30 cellular contexts compared by ENCODE assay signal in the genomic region with DNA sequence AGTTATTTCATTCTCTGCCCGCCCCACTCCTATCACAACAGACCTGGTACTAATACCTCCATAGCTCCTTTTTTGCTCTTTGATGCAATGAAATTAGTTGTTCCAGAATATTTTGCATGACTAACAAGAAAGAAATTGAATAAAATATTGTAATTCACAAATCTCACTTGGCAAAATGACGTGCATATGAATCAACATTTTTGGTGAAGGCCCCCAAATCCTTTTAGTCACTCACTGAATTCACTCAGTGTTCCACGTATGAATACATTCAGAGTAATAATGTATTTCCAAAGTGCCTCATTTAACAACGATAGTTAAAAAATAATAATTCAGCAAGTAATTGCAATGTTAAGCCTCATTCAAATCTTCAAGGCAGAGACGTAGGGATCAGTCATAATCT.
"Had no signal": no experiment of that assay in that cellular context is flagged by ENCODE, and none has a peak within 500 bp of the region (broad histone marks: within the 10 kb centered on the region; RNA-seq: fewer than 3 reads in every experiment).

No MANE protein-coding gene starts in this region.

- H3K9me3 Mint-ChIP-seq: activated naive CD4-positive, alpha-beta T cell treated with anti-CD3 and anti-CD28 coated beads, Interleukin-2, amount 50 U/mL, for 72 hours; activated T-cell treated with anti-CD3 and anti-CD28 coated beads, Interleukin-2, amount 50 U/mL, for 72 hours; neural progenitor cell; stimulated activated naive CD8-positive, alpha-beta T cell treated with anti-CD3 and anti-CD28 coated beads, Interleukin-15, Interleukin-2, amounts not matched to agents 100 ng/mL and 50 ng/mL, for 24 hours; T-helper 2 cell treated with Interferon-gamma antibody and Interleukin-4, amounts not matched to agents 5 μg/mL and 100 μg/mL, for 36 hours; type B pancreatic cell had no signal

- H2AFZ ChIP-seq: neural progenitor cell had no signal

- H3K36me3 Mint-ChIP-seq: activated naive CD4-positive, alpha-beta T cell treated with anti-CD3 and anti-CD28 coated beads, Interleukin-2, amount 50 U/mL, for 72 hours; immature natural killer cell; naive thymus-derived CD8-positive, alpha-beta T cell; neural progenitor cell; type B pancreatic cell had no signal

- H3K4me3 ChIP-seq: esophagus squamous epithelium, heart left ventricle, neural progenitor cell, uterus had no signal

- H3K27me3 ChIP-seq: esophagus squamous epithelium, heart left ventricle, neural progenitor cell, uterus had no signal

- DNase-seq: activated CD4-positive, alpha-beta T cell treated with anti-CD3 and anti-CD28 coated beads for 4 hours; activated CD4-positive, alpha-beta T cell treated with anti-CD3 and anti-CD28 coated beads, Interleukin-2, amount 50 U/mL, for 4 hours; activated naive CD4-positive, alpha-beta T cell; activated T-cell treated with anti-CD3 and anti-CD28 coated beads for 4 hours; activated T-cell treated with anti-CD3 and anti-CD28 coated beads, Interleukin-2, amount 50 U/mL, for 72 hours; anterior cingulate cortex; dermis blood vessel endothelial cell; effector CD4-positive, alpha-beta T cell; esophagus squamous epithelium; heart left ventricle; hypothalamus; immature natural killer cell; kidney; midbrain; naive thymus-derived CD8-positive, alpha-beta T cell; occipital lobe; posterior cingulate gyrus; right cardiac atrium; stimulated activated CD4-positive, alpha-beta T cell treated with anti-CD3 and anti-CD28 coated beads, Interleukin-12 subunit alpha, Interleukin-12 subunit beta, amount 100 ng/mL, for 4 hours; stimulated activated CD4-positive, alpha-beta T cell treated with anti-CD3 and anti-CD28 coated beads, Interleukin-4, amount 100 ng/mL, for 1 hour; substantia nigra; T-helper 1 cell; uterus had no signal

- H3K9me3 ChIP-seq: esophagus squamous epithelium, heart left ventricle, uterus had no signal

- H3K27ac ChIP-seq: esophagus squamous epithelium, heart left ventricle, neural progenitor cell, uterus, VCaP had no signal

- H3K4me2 ChIP-seq: neural progenitor cell had no signal

- H3K4me1 ChIP-seq: esophagus squamous epithelium, heart left ventricle, neural progenitor cell, uterus had no signal

- H3K27ac Mint-ChIP-seq: activated naive CD4-positive, alpha-beta T cell treated with anti-CD3 and anti-CD28 coated beads, Interleukin-2, amount 50 U/mL, for 72 hours; activated T-cell treated with anti-CD3 and anti-CD28 coated beads, Interleukin-2, amount 50 U/mL, for 72 hours; immature natural killer cell; naive thymus-derived CD8-positive, alpha-beta T cell; neural progenitor cell; stimulated activated naive CD8-positive, alpha-beta T cell treated with anti-CD3 and anti-CD28 coated beads, Interleukin-15, Interleukin-2, amounts not matched to agents 100 ng/mL and 50 ng/mL, for 24 hours; T-helper 2 cell treated with Interferon-gamma antibody and Interleukin-4, amounts not matched to agents 5 μg/mL and 100 μg/mL, for 36 hours; type B pancreatic cell had no signal

- H3K36me3 ChIP-seq: esophagus squamous epithelium, heart left ventricle, neural progenitor cell, uterus had no signal

- H3K4me3 Mint-ChIP-seq: activated T-cell treated with anti-CD3 and anti-CD28 coated beads, Interleukin-2, amount 50 U/mL, for 72 hours; central memory CD8-positive, alpha-beta T cell; immature natural killer cell; naive thymus-derived CD8-positive, alpha-beta T cell; neural progenitor cell; stimulated activated naive CD8-positive, alpha-beta T cell treated with anti-CD3 and anti-CD28 coated beads, Interleukin-15, Interleukin-2, amounts not matched to agents 100 ng/mL and 50 ng/mL, for 24 hours; T-helper 2 cell treated with Interferon-gamma antibody and Interleukin-4, amounts not matched to agents 5 μg/mL and 100 μg/mL, for 36 hours; type B pancreatic cell had no signal

- ATAC-seq: activated naive CD4-positive, alpha-beta T cell treated with anti-CD3 and anti-CD28 coated beads, Interleukin-2, amount 50 U/mL, for 72 hours; activated T-cell treated with anti-CD3 and anti-CD28 coated beads, Interleukin-2, amount 50 U/mL, for 72 hours; heart left ventricle; naive thymus-derived CD8-positive, alpha-beta T cell; right cardiac atrium had no signal

- H3K4me1 Mint-ChIP-seq: central memory CD8-positive, alpha-beta T cell; immature natural killer cell; naive thymus-derived CD8-positive, alpha-beta T cell; neural progenitor cell had no signal

- H3K27me3 Mint-ChIP-seq: central memory CD8-positive, alpha-beta T cell; naive thymus-derived CD8-positive, alpha-beta T cell; stimulated activated naive CD8-positive, alpha-beta T cell treated with anti-CD3 and anti-CD28 coated beads, Interleukin-15, Interleukin-2, amounts not matched to agents 100 ng/mL and 50 ng/mL, for 24 hours; type B pancreatic cell had no signal
